In the genomic region with DNA sequence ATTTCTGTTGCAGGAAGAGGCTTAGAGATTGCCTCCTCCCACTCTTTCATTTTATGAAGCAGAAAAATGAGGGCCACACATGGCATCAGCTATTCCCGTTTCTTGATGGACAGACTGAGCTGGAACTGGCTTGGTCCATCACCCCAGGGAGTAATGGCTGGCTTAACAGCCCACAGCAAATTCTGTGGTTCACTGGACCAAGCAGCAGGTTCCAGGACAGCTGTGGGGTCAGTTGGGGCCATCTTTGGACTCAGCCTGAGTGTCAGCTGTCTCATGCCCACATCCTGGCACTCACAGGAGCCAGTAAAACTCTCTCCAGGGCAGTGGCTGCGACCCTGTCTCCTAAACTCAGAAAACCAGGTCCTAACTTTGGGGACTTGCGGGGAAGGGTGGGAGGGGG, we compare ENCODE assay signal across 1 cellular context.
TF ChIP-seq lines count a peak whose summit lies in the region.

No MANE protein-coding gene starts in this region.

TF ChIP-seq in GM23338, 12 proteins besides CTCF, POLR2A, EP300 and RAD21 (continued from another document):
- TF ChIP-seq, protein P1, sequence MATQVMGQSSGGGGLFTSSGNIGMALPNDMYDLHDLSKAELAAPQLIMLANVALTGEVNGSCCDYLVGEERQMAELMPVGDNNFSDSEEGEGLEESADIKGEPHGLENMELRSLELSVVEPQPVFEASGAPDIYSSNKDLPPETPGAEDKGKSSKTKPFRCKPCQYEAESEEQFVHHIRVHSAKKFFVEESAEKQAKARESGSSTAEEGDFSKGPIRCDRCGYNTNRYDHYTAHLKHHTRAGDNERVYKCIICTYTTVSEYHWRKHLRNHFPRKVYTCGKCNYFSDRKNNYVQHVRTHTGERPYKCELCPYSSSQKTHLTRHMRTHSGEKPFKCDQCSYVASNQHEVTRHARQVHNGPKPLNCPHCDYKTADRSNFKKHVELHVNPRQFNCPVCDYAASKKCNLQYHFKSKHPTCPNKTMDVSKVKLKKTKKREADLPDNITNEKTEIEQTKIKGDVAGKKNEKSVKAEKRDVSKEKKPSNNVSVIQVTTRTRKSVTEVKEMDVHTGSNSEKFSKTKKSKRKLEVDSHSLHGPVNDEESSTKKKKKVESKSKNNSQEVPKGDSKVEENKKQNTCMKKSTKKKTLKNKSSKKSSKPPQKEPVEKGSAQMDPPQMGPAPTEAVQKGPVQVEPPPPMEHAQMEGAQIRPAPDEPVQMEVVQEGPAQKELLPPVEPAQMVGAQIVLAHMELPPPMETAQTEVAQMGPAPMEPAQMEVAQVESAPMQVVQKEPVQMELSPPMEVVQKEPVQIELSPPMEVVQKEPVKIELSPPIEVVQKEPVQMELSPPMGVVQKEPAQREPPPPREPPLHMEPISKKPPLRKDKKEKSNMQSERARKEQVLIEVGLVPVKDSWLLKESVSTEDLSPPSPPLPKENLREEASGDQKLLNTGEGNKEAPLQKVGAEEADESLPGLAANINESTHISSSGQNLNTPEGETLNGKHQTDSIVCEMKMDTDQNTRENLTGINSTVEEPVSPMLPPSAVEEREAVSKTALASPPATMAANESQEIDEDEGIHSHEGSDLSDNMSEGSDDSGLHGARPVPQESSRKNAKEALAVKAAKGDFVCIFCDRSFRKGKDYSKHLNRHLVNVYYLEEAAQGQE (IDR thresholded peaks at IDR 0.05; ENCODE audit: unreplicated experiment): no peak
- no peak for TF ChIP-seq EZH2phosphoT487 (IDR thresholded peaks at IDR 0.05; ENCODE audit: unreplicated experiment)
- TF ChIP-seq, protein P2, sequence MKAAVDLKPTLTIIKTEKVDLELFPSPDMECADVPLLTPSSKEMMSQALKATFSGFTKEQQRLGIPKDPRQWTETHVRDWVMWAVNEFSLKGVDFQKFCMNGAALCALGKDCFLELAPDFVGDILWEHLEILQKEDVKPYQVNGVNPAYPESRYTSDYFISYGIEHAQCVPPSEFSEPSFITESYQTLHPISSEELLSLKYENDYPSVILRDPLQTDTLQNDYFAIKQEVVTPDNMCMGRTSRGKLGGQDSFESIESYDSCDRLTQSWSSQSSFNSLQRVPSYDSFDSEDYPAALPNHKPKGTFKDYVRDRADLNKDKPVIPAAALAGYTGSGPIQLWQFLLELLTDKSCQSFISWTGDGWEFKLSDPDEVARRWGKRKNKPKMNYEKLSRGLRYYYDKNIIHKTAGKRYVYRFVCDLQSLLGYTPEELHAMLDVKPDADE (IDR thresholded peaks at IDR 0.05): no peak
- no peak for TF ChIP-seq STAT1 (IDR thresholded peaks at IDR 0.05; ENCODE audit: unreplicated experiment)
- no peak for TF ChIP-seq ZNF114 (CRISPR knock-in tag; IDR thresholded peaks at IDR 0.05)
- TF ChIP-seq EZH2 (IDR thresholded peaks at IDR 0.05; ENCODE audit: low read depth, unreplicated experiment): no peak
- no peak for TF ChIP-seq CREB1 (CRISPR knock-in tag; IDR thresholded peaks at IDR 0.05; ENCODE audit: low read depth)
- TF ChIP-seq, protein P3, sequence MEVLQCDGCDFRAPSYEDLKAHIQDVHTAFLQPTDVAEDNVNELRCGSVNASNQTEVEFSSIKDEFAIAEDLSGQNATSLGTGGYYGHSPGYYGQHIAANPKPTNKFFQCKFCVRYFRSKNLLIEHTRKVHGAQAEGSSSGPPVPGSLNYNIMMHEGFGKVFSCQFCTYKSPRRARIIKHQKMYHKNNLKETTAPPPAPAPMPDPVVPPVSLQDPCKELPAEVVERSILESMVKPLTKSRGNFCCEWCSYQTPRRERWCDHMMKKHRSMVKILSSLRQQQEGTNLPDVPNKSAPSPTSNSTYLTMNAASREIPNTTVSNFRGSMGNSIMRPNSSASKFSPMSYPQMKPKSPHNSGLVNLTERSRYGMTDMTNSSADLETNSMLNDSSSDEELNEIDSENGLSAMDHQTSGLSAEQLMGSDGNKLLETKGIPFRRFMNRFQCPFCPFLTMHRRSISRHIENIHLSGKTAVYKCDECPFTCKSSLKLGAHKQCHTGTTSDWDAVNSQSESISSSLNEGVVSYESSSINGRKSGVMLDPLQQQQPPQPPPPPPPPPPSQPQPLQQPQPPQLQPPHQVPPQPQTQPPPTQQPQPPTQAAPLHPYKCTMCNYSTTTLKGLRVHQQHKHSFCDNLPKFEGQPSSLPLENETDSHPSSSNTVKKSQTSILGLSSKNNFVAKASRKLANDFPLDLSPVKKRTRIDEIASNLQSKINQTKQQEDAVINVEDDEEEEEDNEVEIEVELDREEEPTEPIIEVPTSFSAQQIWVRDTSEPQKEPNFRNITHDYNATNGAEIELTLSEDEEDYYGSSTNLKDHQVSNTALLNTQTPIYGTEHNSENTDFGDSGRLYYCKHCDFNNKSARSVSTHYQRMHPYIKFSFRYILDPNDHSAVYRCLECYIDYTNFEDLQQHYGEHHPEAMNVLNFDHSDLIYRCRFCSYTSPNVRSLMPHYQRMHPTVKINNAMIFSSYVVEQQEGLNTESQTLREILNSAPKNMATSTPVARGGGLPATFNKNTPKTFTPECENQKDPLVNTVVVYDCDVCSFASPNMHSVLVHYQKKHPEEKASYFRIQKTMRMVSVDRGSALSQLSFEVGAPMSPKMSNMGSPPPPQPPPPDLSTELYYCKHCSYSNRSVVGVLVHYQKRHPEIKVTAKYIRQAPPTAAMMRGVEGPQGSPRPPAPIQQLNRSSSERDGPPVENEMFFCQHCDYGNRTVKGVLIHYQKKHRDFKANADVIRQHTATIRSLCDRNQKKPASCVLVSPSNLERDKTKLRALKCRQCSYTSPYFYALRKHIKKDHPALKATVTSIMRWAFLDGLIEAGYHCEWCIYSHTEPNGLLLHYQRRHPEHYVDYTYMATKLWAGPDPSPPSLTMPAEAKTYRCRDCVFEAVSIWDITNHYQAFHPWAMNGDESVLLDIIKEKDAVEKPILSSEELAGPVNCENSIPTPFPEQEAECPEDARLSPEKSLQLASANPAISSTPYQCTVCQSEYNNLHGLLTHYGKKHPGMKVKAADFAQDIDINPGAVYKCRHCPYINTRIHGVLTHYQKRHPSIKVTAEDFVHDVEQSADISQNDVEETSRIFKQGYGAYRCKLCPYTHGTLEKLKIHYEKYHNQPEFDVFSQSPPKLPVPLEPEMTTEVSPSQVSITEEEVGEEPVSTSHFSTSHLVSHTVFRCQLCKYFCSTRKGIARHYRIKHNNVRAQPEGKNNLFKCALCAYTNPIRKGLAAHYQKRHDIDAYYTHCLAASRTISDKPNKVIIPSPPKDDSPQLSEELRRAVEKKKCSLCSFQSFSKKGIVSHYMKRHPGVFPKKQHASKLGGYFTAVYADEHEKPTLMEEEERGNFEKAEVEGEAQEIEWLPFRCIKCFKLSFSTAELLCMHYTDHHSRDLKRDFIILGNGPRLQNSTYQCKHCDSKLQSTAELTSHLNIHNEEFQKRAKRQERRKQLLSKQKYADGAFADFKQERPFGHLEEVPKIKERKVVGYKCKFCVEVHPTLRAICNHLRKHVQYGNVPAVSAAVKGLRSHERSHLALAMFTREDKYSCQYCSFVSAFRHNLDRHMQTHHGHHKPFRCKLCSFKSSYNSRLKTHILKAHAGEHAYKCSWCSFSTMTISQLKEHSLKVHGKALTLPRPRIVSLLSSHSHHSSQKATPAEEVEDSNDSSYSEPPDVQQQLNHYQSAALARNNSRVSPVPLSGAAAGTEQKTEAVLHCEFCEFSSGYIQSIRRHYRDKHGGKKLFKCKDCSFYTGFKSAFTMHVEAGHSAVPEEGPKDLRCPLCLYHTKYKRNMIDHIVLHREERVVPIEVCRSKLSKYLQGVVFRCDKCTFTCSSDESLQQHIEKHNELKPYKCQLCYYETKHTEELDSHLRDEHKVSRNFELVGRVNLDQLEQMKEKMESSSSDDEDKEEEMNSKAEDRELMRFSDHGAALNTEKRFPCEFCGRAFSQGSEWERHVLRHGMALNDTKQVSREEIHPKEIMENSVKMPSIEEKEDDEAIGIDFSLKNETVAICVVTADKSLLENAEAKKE (CRISPR knock-in tag; IDR thresholded peaks at IDR 0.05): no peak
TF ChIP-seq in GM23338: peak in this region for 0.
